Comparison of ENCODE assay signal across 14 cellular contexts in genomic region chr5:9035346-9035745, GRCh38.
DNase-seq lines count a peak whose midpoint lies in the region; ATAC-seq, FAIRE-seq and TF ChIP-seq lines count a peak whose summit lies in the region.
"Had no signal": no experiment of that assay in that cellular context is flagged by ENCODE, and none has a peak within 500 bp of the region (broad histone marks: within the 10 kb centered on the region; RNA-seq: fewer than 3 reads in every experiment).

No MANE protein-coding gene starts in this region.

- CTCF ChIA-PET in H1 (lab: Charles Lee; ENCODE audit: partially characterized antibody): interaction anchor here (0.6 to 1.5 kb wide), 2 partner anchors 43 to 695 kb away, joined by 3 to 4 read pairs; no protein-coding TSS in a partner anchor

- H3K27me3 ChIP-seq in Loucy (ENCODE audit: insufficient read depth, low read length, poor library complexity, severe bottlenecking) (no peaks in the 10 kb centered on the region), H1 (replicated peaks in 1 of 4; ENCODE audit: control insufficient read depth in 3 of 4, extremely low read depth in 1 of 4, insufficient read depth in 3 of 4, low read length in 3 of 4) (no peaks in the 10 kb centered on the region; a peak in 1 of 7 replicates), mesenchymal stem cell (ENCODE audit: control insufficient read depth in 1 of 2, insufficient read depth in 1 of 2, low read length in 2 of 2) (no peaks in the 10 kb centered on the region)
- H3K27me3 ChIP-seq: BLaER1 treated with 17β-estradiol and CSF1 and Interleukin-3, amounts not matched to agents 10 nM and 100 nM had no signal

- no peak overlapping the region for H2BK20ac ChIP-seq in H1 (ENCODE audit: low read length)

- H4K20me1 ChIP-seq in Loucy (ENCODE audit: insufficient read depth, low read length, poor library complexity, severe bottlenecking) (no peaks in the 10 kb centered on the region), H1 (replicated peaks in 1 of 2; ENCODE audit: control insufficient read depth in 1 of 2, insufficient read depth in 2 of 2, low read length in 2 of 2) (no peaks in the 10 kb centered on the region)
- H4K20me1 ChIP-seq: BLaER1 treated with 17β-estradiol and CSF1 and Interleukin-3, amounts not matched to agents 10 nM and 100 nM had no signal

- H3K36me3 ChIP-seq in Loucy (ENCODE audit: insufficient read depth, low read length): no peaks in the 10 kb centered on the region
- H3K36me3 ChIP-seq in H1 (ENCODE audit: control insufficient read depth in 2 of 4, insufficient read depth in 4 of 4, low read length in 3 of 4): no peaks in the 10 kb centered on the region
- H3K36me3 ChIP-seq in mesenchymal stem cell (ENCODE audit: control insufficient read depth in 1 of 2, insufficient read depth in 2 of 2, low read depth in 1 of 2, low read length in 2 of 2): peaks cover 0 to 2% of the 10 kb centered on the region in 2 experiments
- H3K36me3 ChIP-seq: HAP-1 had no signal

- H3K18ac ChIP-seq in H1 (ENCODE audit: extremely low read depth, low read length): no peak overlapping the region
- H3K18ac ChIP-seq in mesenchymal stem cell (ENCODE audit: low read depth in 1 of 2, low read length in 2 of 2): peak overlapping the region; percentile 37 to 43

- no peak overlapping the region for H3K4me3 ChIP-seq in Loucy (ENCODE audit: low read length, poor library complexity, severe bottlenecking)
- no peak overlapping the region for H3K4me3 ChIP-seq in H1 (ENCODE audit: extremely low read depth in 1 of 4, insufficient read depth in 2 of 4, low read depth in 3 of 4, low read length in 4 of 4)
- no peak overlapping the region for H3K4me3 ChIP-seq in mesenchymal stem cell (ENCODE audit: insufficient read depth in 1 of 2, low read depth in 1 of 2, low read length in 2 of 2)
- H3K4me3 ChIP-seq in coronary artery: no peak overlapping the region
- H3K4me3 ChIP-seq: BLaER1 treated with 17β-estradiol and CSF1 and Interleukin-3, amounts not matched to agents 10 nM and 100 nM; GM12878; HAP-1 had no signal

- H3K56ac ChIP-seq in H1 (replicated peaks; ENCODE audit: insufficient read length, low read depth, low read length): no peak overlapping the region

- H3K4me1 ChIP-seq in Loucy (ENCODE audit: insufficient read depth, low read length, poor library complexity, severe bottlenecking) (peaks cover 23% of the 10 kb centered on the region), H1 (replicated peaks in 1 of 4; ENCODE audit: control insufficient read depth in 3 of 4, insufficient read depth in 4 of 4, low read length in 3 of 4) (peaks cover 0 to 5% (median 0%) of the 10 kb centered on the region in 4 experiments; a peak in 3 of 7 replicates), mesenchymal stem cell (ENCODE audit: control insufficient read depth, insufficient read depth, low read depth, low read length) (no peaks in the 10 kb centered on the region)
- H3K4me1 ChIP-seq: HAP-1 had no signal

- no peak overlapping the region for H2AK5ac ChIP-seq in H1 (ENCODE audit: low read depth, low read length)
- H2AK5ac ChIP-seq in mesenchymal stem cell (ENCODE audit: low read length, severe bottlenecking): no peak overlapping the region

- no peaks in the 10 kb centered on the region for H3K9me3 ChIP-seq in Loucy (ENCODE audit: insufficient read depth, low read depth, low read length)
- no peaks in the 10 kb centered on the region for H3K9me3 ChIP-seq in H1 (ENCODE audit: insufficient read depth in 2 of 2, low read depth in 1 of 2, low read length in 1 of 2)
- no peaks in the 10 kb centered on the region for H3K9me3 ChIP-seq in mesenchymal stem cell (ENCODE audit: control insufficient read depth, low read length)
- H3K9me3 ChIP-seq: HAP-1 had no signal

- no peaks in the 10 kb centered on the region for H3K9me2 ChIP-seq in Loucy (replicated peaks; ENCODE audit: low read depth, low read length)

- POLR2A ChIA-PET in H1 (lab: Charles Lee; ENCODE audit: partially characterized antibody): no interaction called here

- H2BK5ac ChIP-seq in H1 (ENCODE audit: low read depth, low read length): no peak overlapping the region
- no peak overlapping the region for H2BK5ac ChIP-seq in mesenchymal stem cell (ENCODE audit: low read depth, low read length, poor library complexity, severe bottlenecking)

- H2BK120ac ChIP-seq in H1 (replicated peaks; ENCODE audit: low read depth, low read length): no peak overlapping the region
- no peak overlapping the region for H2BK120ac ChIP-seq in mesenchymal stem cell (ENCODE audit: low read depth, low read length)

- ATAC-seq in GM19395 (IDR thresholded peaks at IDR 0.05; ENCODE audit: unreplicated experiment): no peak
- ATAC-seq: GM12878 had no signal

- H3K23ac ChIP-seq in H1 (ENCODE audit: insufficient read length) (peak overlapping the region; percentile 36), mesenchymal stem cell (ENCODE audit: low read length in 2 of 2) (no peak overlapping the region)

- no peak for TF ChIP-seq POLR2A in H1 (IDR thresholded peaks at IDR 0.05; ENCODE audit: control extremely low read depth in 1 of 2, low read depth in 2 of 2, low read length in 2 of 2)

- H3K79me2 ChIP-seq in Loucy (ENCODE audit: insufficient read depth, low read length): no peaks in the 10 kb centered on the region
- no peaks in the 10 kb centered on the region for H3K79me2 ChIP-seq in H1 (ENCODE audit: control insufficient read depth in 1 of 2, insufficient read depth in 2 of 2, low read length in 2 of 2)

- no peak for TF ChIP-seq CTCF in Loucy (conservative IDR thresholded peaks at IDR 0.05; ENCODE audit: low read length)
- TF ChIP-seq CTCF in H1 (IDR thresholded peaks at IDR 0.05; ENCODE audit: control extremely low read depth in 1 of 3, insufficient read depth in 1 of 3, low read depth in 1 of 3, low read length in 3 of 3): no peak
- TF ChIP-seq CTCF in coronary artery (IDR thresholded peaks at IDR 0.05): no peak

- H3F3A ChIP-seq in Loucy (ENCODE audit: low read depth): no peaks in the 10 kb centered on the region

- TF ChIP-seq RAD21 in H1 (IDR thresholded peaks at IDR 0.05 in 1 of 2, conservative IDR thresholded peaks at IDR 0.05 in 1 of 2; ENCODE audit: low read depth in 2 of 2, low read length in 2 of 2): no peak

- H4K8ac ChIP-seq in H1 (ENCODE audit: extremely low read depth, insufficient read depth, low read length): no peak overlapping the region
- H4K8ac ChIP-seq in mesenchymal stem cell (ENCODE audit: low read length): no peak overlapping the region

- no peak overlapping the region for H2BK12ac ChIP-seq in H1 (ENCODE audit: low read depth, low read length)
- H2BK12ac ChIP-seq in mesenchymal stem cell (ENCODE audit: low read length in 2 of 2): peak overlapping the region; percentile 9 to 64

- TF ChIP-seq EP300 in H1 (IDR thresholded peaks at IDR 0.05; ENCODE audit: borderline replicate concordance in 1 of 2, low read depth in 2 of 2, low read length in 2 of 2): no peak

- H2AFZ ChIP-seq in Loucy (ENCODE audit: low read length) (no peak overlapping the region), H1 (ENCODE audit: low read length) (no peak overlapping the region), mesenchymal stem cell (ENCODE audit: low read depth, low read length) (no peak overlapping the region)

- DNase-seq in H1 (ENCODE audit: low read depth in 1 of 2, low spot score in 2 of 2) (no peak), mesenchymal stem cell (no peak), NCI-H2029 treated with DMSO at 0.1 percent for 48 hours (lab: John Stamatoyannopoulos, UW) (no peak), coronary artery (ENCODE audit: low spot score) (no peak)
- DNase-seq: CD8-positive, alpha-beta memory T cell; COR-L47; DMS 273 treated with DMSO at 0.1 percent for 48 hours; DMS53; DND-41 had no signal

- no peak overlapping the region for H4K5ac ChIP-seq in H1 (ENCODE audit: insufficient read length, low read depth, low read length)

- H3K14ac ChIP-seq in H1 (ENCODE audit: insufficient read length) (no peak overlapping the region), mesenchymal stem cell (ENCODE audit: low read length in 2 of 2) (no peak overlapping the region)

- no peak overlapping the region for H3K4ac ChIP-seq in H1 (replicated peaks; ENCODE audit: insufficient read length, low read depth, low read length)
- H3K4ac ChIP-seq in mesenchymal stem cell (ENCODE audit: low read depth in 1 of 2, low read length in 2 of 2): no peak overlapping the region

- WGBS in H1 (ENCODE audit: extremely low coverage in 1 of 2, insufficient coverage in 1 of 2, insufficient read length in 1 of 2, insufficient replicate concordance in 2 of 2, low coverage in 1 of 2, low lambda C conversion rate in 2 of 2, missing lambda C conversion rate in 1 of 2), 2 experiments: 85% methylated on average over 3 of the region's 3 CpGs; no CpG with 5 or more reads in 1 of the 2 experiments
- WGBS in mesenchymal stem cell: 76% methylated on average over 3 of the region's 3 CpGs

- H3K79me1 ChIP-seq in H1 (ENCODE audit: low read depth, low read length) (no peaks in the 10 kb centered on the region), mesenchymal stem cell (replicated peaks; ENCODE audit: low read length, poor library complexity, severe bottlenecking) (no peaks in the 10 kb centered on the region)

- H4K91ac ChIP-seq in H1 (replicated peaks; ENCODE audit: insufficient read length, low read length) (no peak overlapping the region), mesenchymal stem cell (ENCODE audit: low read length) (no peak overlapping the region)

- no peak for FAIRE-seq in H1 (lab: Jason Lieb, UNC)
- FAIRE-seq: GM12878 had no signal

- no peaks in the 10 kb centered on the region for H3K23me2 ChIP-seq in H1 (ENCODE audit: low read depth, low read length)

- peak overlapping the region; percentile 31 for H3K4me2 ChIP-seq in Loucy (ENCODE audit: low read depth, low read length, poor library complexity, severe bottlenecking)
- H3K4me2 ChIP-seq in H1 (ENCODE audit: insufficient read depth in 1 of 2, low read depth in 2 of 2, low read length in 2 of 2): no peak overlapping the region
- no peak overlapping the region for H3K4me2 ChIP-seq in mesenchymal stem cell (ENCODE audit: low read length, poor library complexity, severe bottlenecking)
- H3K4me2 ChIP-seq: BLaER1 treated with 17β-estradiol and CSF1 and Interleukin-3, amounts not matched to agents 10 nM and 100 nM had no signal

- H3K9ac ChIP-seq in Loucy (ENCODE audit: low read depth, low read length, poor library complexity, severe bottlenecking) (no peak overlapping the region), H1 (replicated peaks in 1 of 4; ENCODE audit: extremely low read depth in 1 of 4, low read depth in 3 of 4, low read length in 3 of 4) (no peak overlapping the region), mesenchymal stem cell (ENCODE audit: low read length) (no peak overlapping the region)
- H3K9ac ChIP-seq: BLaER1 treated with 17β-estradiol and CSF1 and Interleukin-3, amounts not matched to agents 10 nM and 100 nM had no signal

- H2BK15ac ChIP-seq in H1 (ENCODE audit: low read length) (no peak overlapping the region), mesenchymal stem cell (ENCODE audit: low read depth, poor library complexity, severe bottlenecking) (no peak overlapping the region)

- H3K27ac ChIP-seq in H1 (ENCODE audit: low read depth, low read length): no peak overlapping the region
- no peak overlapping the region for H3K27ac ChIP-seq in mesenchymal stem cell (ENCODE audit: low read length, poor library complexity, severe bottlenecking)
- H3K27ac ChIP-seq in coronary artery: no peak overlapping the region
- H3K27ac ChIP-seq: BLaER1 treated with 17β-estradiol and CSF1 and Interleukin-3, amounts not matched to agents 10 nM and 100 nM had no signal
